12 cellular contexts compared by ENCODE assay signal in genomic region chr16:89345663-89346150, GRCh38.
DNase-seq lines count a peak whose midpoint lies in the region; ATAC-seq and TF ChIP-seq lines count a peak whose summit lies in the region.
"Had no signal": no experiment of that assay in that cellular context is flagged by ENCODE, and none has a peak within 500 bp of the region (broad histone marks: within the 10 kb centered on the region; RNA-seq: fewer than 3 reads in every experiment).

No MANE protein-coding gene starts in this region.

- no peak for ATAC-seq in GM21381 (IDR thresholded peaks at IDR 0.05; ENCODE audit: unreplicated experiment)
- ATAC-seq in HG03460 (IDR thresholded peaks at IDR 0.05; ENCODE audit: unreplicated experiment), result no peak
- ATAC-seq in HG02759 (IDR thresholded peaks at IDR 0.05; ENCODE audit: unreplicated experiment), result no peak
- ATAC-seq: activated CD8-positive, alpha-beta T cell treated with anti-CD3 and anti-CD28 coated beads for 36 hours had no signal

- H3K27me3 Mint-ChIP-seq in progenitor cell of endocrine pancreas, result no peaks in the 10 kb centered on the region
- H3K27me3 Mint-ChIP-seq: activated CD8-positive, alpha-beta T cell treated with anti-CD3 and anti-CD28 coated beads for 36 hours had no signal

- peak overlapping the region; percentile 81 for H3K27ac Mint-ChIP-seq in progenitor cell of endocrine pancreas

- TF ChIP-seq CTCF in progenitor cell of endocrine pancreas (IDR thresholded peaks at IDR 0.05; ENCODE audit: unreplicated experiment), result no peak

- H3K27ac ChIP-seq in epithelial cell of prostate, result peak overlapping the region; percentile 53
- H3K27ac ChIP-seq: SJSA1 had no signal

- no peak overlapping the region for H3K4me3 Mint-ChIP-seq in progenitor cell of endocrine pancreas (ENCODE audit: low read depth)
- H3K4me3 Mint-ChIP-seq: activated CD8-positive, alpha-beta T cell treated with anti-CD3 and anti-CD28 coated beads for 36 hours had no signal

- no peaks in the 10 kb centered on the region for H3K36me3 Mint-ChIP-seq in progenitor cell of endocrine pancreas (ENCODE audit: insufficient read depth)

- peaks cover 28% of the 10 kb centered on the region for H3K4me1 Mint-ChIP-seq in progenitor cell of endocrine pancreas (ENCODE audit: low read depth)

- no peaks in the 10 kb centered on the region for H3K9me3 Mint-ChIP-seq in progenitor cell of endocrine pancreas (ENCODE audit: low read depth)
- H3K9me3 Mint-ChIP-seq: activated CD8-positive, alpha-beta T cell treated with anti-CD3 and anti-CD28 coated beads for 36 hours had no signal

- DNase-seq in NCI-H2107 treated with DMSO at 0.1 percent for 48 hours (lab: John Stamatoyannopoulos, UW; ENCODE audit: unreplicated experiment) (peak; percentile 18), NCI-H2107 (lab: John Stamatoyannopoulos, UW) (no peak), NCI-H146 treated with DMSO at 0.1 percent for 48 hours (lab: John Stamatoyannopoulos, UW; ENCODE audit: unreplicated experiment) (peak; percentile 53), epithelial cell of prostate (ENCODE audit: low read depth, low spot score) (no peak), progenitor cell of endocrine pancreas (ENCODE audit: low spot score, unreplicated experiment) (no peak)
- DNase-seq: activated CD8-positive, alpha-beta T cell treated with anti-CD3 and anti-CD28 coated beads for 36 hours; left cardiac atrium; NCI-H1694 treated with DMSO at 0.1 percent for 48 hours had no signal

Comparison
In these comparisons a context has a peak if more than half of its experiments do, and no peak if none do; other contexts are left out.
1. DNase-seq: peak in NCI-H2107 treated with DMSO at 0.1 percent for 48 hours (single experiment) and NCI-H146 treated with DMSO at 0.1 percent for 48 hours (single experiment); none in NCI-H2107 (single experiment), epithelial cell of prostate (single experiment) and progenitor cell of endocrine pancreas (single experiment).